In genomic region chr6:31680841-31681671, GRCh38 we compare ENCODE assay signal across 8 cellular contexts. TPM values are rescaled to one million over a fixed set of nuclear protein-coding genes. Genes with fewer than 3 reads are reported as not detected.
A peak's percentile ranks its signal among the peaks of the same experiment; 100 is the strongest.
DNase-seq lines count a peak whose midpoint lies in the region; ATAC-seq, FAIRE-seq and TF ChIP-seq lines count a peak whose summit lies in the region.

LY6G5C (minus strand) TSS chr6:31681067; CDS start chr6:31680373, 694 bp downstream.

- H2BK5ac ChIP-seq in mesendoderm (ENCODE audit: low read length): no peak within 1 kb of the TSS

- peaks cover 8% of the 10 kb centered on the region for H3K4me1 ChIP-seq in endothelial cell of umbilical vein (ENCODE audit: control insufficient read depth, extremely low read depth, insufficient read depth, low read length)
- H3K4me1 ChIP-seq in mesendoderm (ENCODE audit: control insufficient read depth, low read depth, low read length): no peaks in the 10 kb centered on the region

- FAIRE-seq in D721Med (lab: Jason Lieb, UNC): no peak
- FAIRE-seq in endothelial cell of umbilical vein (lab: Jason Lieb, UNC): peak; percentile 84

- no peaks in the 10 kb centered on the region for H3K9me3 ChIP-seq in endothelial cell of umbilical vein (replicated peaks; ENCODE audit: control insufficient read depth, insufficient read depth, low read length)

- DNase-seq in D721Med (ENCODE audit: insufficient read length, low spot score) (peak; percentile 77), HT-29 (ENCODE audit: low spot score) (peak; percentile 90), NOMO-1 treated with DMSO at 0.1 percent for 48 hours (lab: John Stamatoyannopoulos, UW; ENCODE audit: unreplicated experiment) (peak; percentile 72), activated T-cell treated with anti-CD3 and anti-CD28 coated beads for 1 hour (ENCODE audit: low read depth) (peak; percentile 43), endothelial cell of umbilical vein (ENCODE audit: low read depth, low spot score) (peak; percentile 81), mesendoderm (peak; percentile 79)
- peak; percentile 26 for DNase-seq in stimulated activated CD8-positive, alpha-beta memory T cell treated with anti-CD3 and anti-CD28 coated beads, Interleukin-7, amount 100 ng/mL, for 24 hours (ENCODE audit: low read depth)

- H2AK5ac ChIP-seq in mesendoderm (ENCODE audit: low read length): no peak within 1 kb of the TSS

- peak within 1 kb of the TSS; percentile 65 for H3K4me2 ChIP-seq in endothelial cell of umbilical vein (ENCODE audit: insufficient read depth, low read length)
- H3K4me2 ChIP-seq in mesendoderm (ENCODE audit: low read length): peak within 1 kb of the TSS; percentile 83

- H3K9ac ChIP-seq in endothelial cell of umbilical vein (replicated peaks; ENCODE audit: extremely low read depth, insufficient read depth, low read length) (peak within 1 kb of the TSS; percentile 30), mesendoderm (ENCODE audit: low read length) (peak within 1 kb of the TSS; percentile 68)

- no peak within 1 kb of the TSS for H2BK120ac ChIP-seq in mesendoderm (ENCODE audit: low read depth, low read length)

- TF ChIP-seq POLR2A in endothelial cell of umbilical vein (IDR thresholded peaks at IDR 0.05; ENCODE audit: low read depth, low read length): peak; percentile 68

- H4K20me1 ChIP-seq in endothelial cell of umbilical vein (replicated peaks; ENCODE audit: control insufficient read depth, extremely low read depth, insufficient read depth, low read length): no peaks in the 10 kb centered on the region

- no peaks in the 10 kb centered on the region for H3K9me1 ChIP-seq in endothelial cell of umbilical vein (replicated peaks; ENCODE audit: control insufficient read depth, extremely low read depth, insufficient read depth, low read length)

- peak within 1 kb of the TSS; percentile 13 for H2BK15ac ChIP-seq in mesendoderm (replicated peaks; ENCODE audit: low read depth)

- H3K79me2 ChIP-seq in endothelial cell of umbilical vein (ENCODE audit: control insufficient read depth, insufficient read depth, low read length) (no peaks in the 10 kb centered on the region), mesendoderm (ENCODE audit: control insufficient read depth, insufficient read depth, low read length) (no peaks in the 10 kb centered on the region)

- no peak within 1 kb of the TSS for H4K5ac ChIP-seq in mesendoderm (ENCODE audit: low read length)

- no peaks in the 10 kb centered on the region for H3K79me1 ChIP-seq in mesendoderm (ENCODE audit: low read length)

- peak within 1 kb of the TSS; percentile 78 for H3K18ac ChIP-seq in mesendoderm (ENCODE audit: low read length)

- peak; percentile 90 for TF ChIP-seq CTCF in D721Med (IDR thresholded peaks at IDR 0.05; ENCODE audit: insufficient read depth, missing control alignments)
- peak; percentile 60 to 66 for TF ChIP-seq CTCF in endothelial cell of umbilical vein (IDR thresholded peaks at IDR 0.05; ENCODE audit: extremely low read depth in 1 of 2, insufficient read depth in 1 of 2, low read depth in 1 of 2, low read length in 2 of 2)

- H2AFZ ChIP-seq in endothelial cell of umbilical vein (ENCODE audit: low read depth, low read length): peak within 1 kb of the TSS; percentile 94

- WGBS in mesendoderm (ENCODE audit: extremely low coverage, insufficient coverage, low lambda C conversion rate): no CpG with 5 or more reads among the region's 51 CpGs

- CTCF ChIA-PET in endothelial cell of umbilical vein (lab: Charles Lee): interaction anchor here (0.6 to 3.5 kb wide), 17 partner anchors 9 to 271 kb away, joined by 3 to 44 read pairs (median 4); partner anchors contain the start of genes ABHD16A, DDAH2, HSPA1B and MSH5

- no peak for ATAC-seq in GM19452 (IDR thresholded peaks at IDR 0.05; ENCODE audit: unreplicated experiment)

- peak within 1 kb of the TSS; percentile 60 for H4K8ac ChIP-seq in mesendoderm (ENCODE audit: low read depth, low read length)

- intact Hi-C loops in endothelial cell of umbilical vein (cut with micrococcal nuclease): loop anchor here (1.0 to 2.0 kb wide), 10 partner anchors 14 to 271 kb away; partner anchors contain the start of genes ABHD16A, CSNK2B, DDAH2 and NFKBIL1

- H3K27ac ChIP-seq in endothelial cell of umbilical vein (ENCODE audit: insufficient read depth, low read depth, low read length) (peak within 1 kb of the TSS; percentile 18), mesendoderm (ENCODE audit: low read depth, low read length) (peak within 1 kb of the TSS; percentile 9)

- peak within 1 kb of the TSS; percentile 67 for H3K56ac ChIP-seq in mesendoderm (ENCODE audit: low read length)

- H3K4ac ChIP-seq in mesendoderm (ENCODE audit: low read depth, low read length): peak within 1 kb of the TSS; percentile 46

- H3K27me3 ChIP-seq in endothelial cell of umbilical vein (ENCODE audit: control insufficient read depth in 2 of 2, insufficient read depth in 2 of 2, low read length in 2 of 2): no peaks in the 10 kb centered on the region
- no peaks in the 10 kb centered on the region for H3K27me3 ChIP-seq in mesendoderm (ENCODE audit: insufficient read depth, low read length, poor library complexity)

- dilution Hi-C loops in endothelial cell of umbilical vein (cut with MboI; ENCODE audit: extremely low pct_ligation_motif_present, low sequenced_read_pairs): no loop called here

- no peaks in the 10 kb centered on the region for H3K36me3 ChIP-seq in endothelial cell of umbilical vein (ENCODE audit: control insufficient read depth in 2 of 2, extremely low read depth in 1 of 2, insufficient read depth in 2 of 2, low read length in 2 of 2)
- no peaks in the 10 kb centered on the region for H3K36me3 ChIP-seq in mesendoderm (ENCODE audit: control insufficient read depth, insufficient read depth, low read length)

- no peak within 1 kb of the TSS for H3K23ac ChIP-seq in mesendoderm (ENCODE audit: low read length)

- POLR2A ChIA-PET in endothelial cell of umbilical vein (lab: Charles Lee): interaction anchor here (0.6 kb wide), 1 partner anchor 56 kb away, joined by 3 read pairs; no protein-coding TSS in a partner anchor

- BruUV-seq in endothelial cell of umbilical vein (replicated peaks; lab: Mats Ljungman, UMichigan): TSS peak; percentile 57

- H3K4me3 ChIP-seq in endothelial cell of umbilical vein (replicated peaks in 1 of 3; ENCODE audit: insufficient read depth in 1 of 3, low read depth in 1 of 3, low read length in 3 of 3) (peak within 1 kb of the TSS; percentile 18 to 59 (median 47)), mesendoderm (ENCODE audit: low read length) (no peak within 1 kb of the TSS)

TF ChIP-seq in endothelial cell of umbilical vein, 7 proteins besides CTCF, POLR2A, EP300 and RAD21:
- no peak for TF ChIP-seq FOS (IDR thresholded peaks at IDR 0.05; ENCODE audit: borderline replicate concordance, insufficient read depth, low read length)
- peak; percentile 54 for TF ChIP-seq POLR2AphosphoS5 (IDR thresholded peaks at IDR 0.05; ENCODE audit: insufficient read depth, low read depth, low read length)

RNA-seq across cellular contexts. Expression of gene LY6G5C, which starts in this region (rescaled TPM):
- 0.76 and 2.1 TPM in 2 replicates for total RNA-seq in HT-29 (2014; rRNA removed; shearing (Covaris generic))
- total RNA-seq in endothelial cell of umbilical vein: 5.2 and 8.2 TPM in 2 replicates
- 11.4 and 11.8 TPM in 2 replicates for polyA plus RNA-seq in endothelial cell of umbilical vein
- 5.7 and 5.9 TPM in 2 replicates for polyA plus RNA-seq in endothelial cell of umbilical vein (2011; cell fraction: cytosol; rRNA removed)
- 4.1 and 6.4 TPM in 2 replicates for polyA plus RNA-seq in endothelial cell of umbilical vein (2011; cell fraction: nucleus; rRNA removed)
- polyA plus RNA-seq in endothelial cell of umbilical vein (2012): 4.0 and 5.1 TPM in 2 replicates
- 2.5 and 3.9 TPM in 2 replicates for polyA minus RNA-seq in endothelial cell of umbilical vein
- polyA minus RNA-seq in endothelial cell of umbilical vein (2011; cell fraction: cytosol; rRNA and poly(A)+ RNA removed): 1.6 TPM
- polyA minus RNA-seq in endothelial cell of umbilical vein (2011; cell fraction: nucleus; rRNA and poly(A)+ RNA removed): 0.58 and 2.7 TPM in 2 replicates
- polyA plus RNA-seq in mesendoderm (2013, experiment 1 of 2): 1.3 TPM
- 0.90 TPM for polyA plus RNA-seq in mesendoderm (2013, experiment 2 of 2)

Comparison
In these comparisons a context has a peak if more than half of its experiments do, and no peak if none do; other contexts are left out.
1. DNase-seq: peak in every context shown above with its lines; median percentile 90 in HT-29; 81 in endothelial cell of umbilical vein; 79 in mesendoderm; 77 in D721Med; 72 in NOMO-1 treated with DMSO at 0.1 percent for 48 hours; 43 in activated T-cell treated with anti-CD3 and anti-CD28 coated beads for 1 hour; 26 in stimulated activated CD8-positive, alpha-beta memory T cell treated with anti-CD3 and anti-CD28 coated beads, Interleukin-7, amount 100 ng/mL, for 24 hours.